Comparison of ENCODE assay signal across 35 cellular contexts in the genomic region with DNA sequence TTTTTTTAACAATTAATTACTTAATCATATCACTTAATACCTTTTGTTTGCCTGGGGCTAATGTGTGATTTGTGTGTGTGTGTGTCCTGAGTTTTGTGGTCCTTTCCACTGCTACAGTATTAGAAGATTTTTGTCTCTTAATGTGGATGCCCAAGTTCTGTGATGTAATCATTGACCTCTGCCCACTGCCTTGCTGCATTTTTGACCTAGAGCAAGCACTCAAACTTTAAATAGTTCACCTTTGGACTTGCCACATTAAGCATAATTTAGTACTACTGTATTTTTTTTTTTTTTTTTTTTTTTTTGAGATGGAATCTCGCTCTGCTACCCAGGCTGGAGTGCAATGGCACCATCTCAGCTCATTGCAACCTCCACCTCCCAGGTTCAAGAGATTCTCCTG. TPM values are rescaled to one million over a fixed set of nuclear protein-coding genes. Genes with fewer than 3 reads are reported as not detected.
DNase-seq lines count a peak whose midpoint lies in the region; ATAC-seq and TF ChIP-seq lines count a peak whose summit lies in the region.
"Had no signal": no experiment of that assay in that cellular context is flagged by ENCODE, and none has a peak within 500 bp of the region (broad histone marks: within the 10 kb centered on the region; RNA-seq: fewer than 3 reads in every experiment).

No MANE protein-coding gene starts in this region.

- H2BK5ac ChIP-seq in mesenchymal stem cell (ENCODE audit: low read depth, low read length, poor library complexity, severe bottlenecking): no peak overlapping the region

- H3K36me3 Mint-ChIP-seq in chondrocyte (ENCODE audit: low read depth): peaks cover 6% of the 10 kb centered on the region

- H3K27ac ChIP-seq in cardiac muscle cell: peak overlapping the region; percentile 10
- peak overlapping the region; percentile 4 for H3K27ac ChIP-seq in mesenchymal stem cell (ENCODE audit: low read length, poor library complexity, severe bottlenecking)
- peak overlapping the region; percentile 20 to 48 for H3K27ac ChIP-seq in tibial artery
- H3K27ac ChIP-seq: ovary, RWPE1 had no signal

- no peak overlapping the region for H3K4me3 ChIP-seq in cardiac muscle cell
- H3K4me3 ChIP-seq in mesenchymal stem cell (ENCODE audit: insufficient read depth in 1 of 2, low read depth in 1 of 2, low read length in 2 of 2): no peak overlapping the region
- H3K4me3 ChIP-seq in tibial artery: no peak overlapping the region
- H3K4me3 ChIP-seq: breast epithelium, ovary, transverse colon had no signal

- H2BK120ac ChIP-seq in mesenchymal stem cell (ENCODE audit: low read depth, low read length): no peak overlapping the region

- H3K27me3 ChIP-seq in cardiac muscle cell: no peaks in the 10 kb centered on the region
- no peaks in the 10 kb centered on the region for H3K27me3 ChIP-seq in mesenchymal stem cell (ENCODE audit: control insufficient read depth in 1 of 2, insufficient read depth in 1 of 2, low read length in 2 of 2)
- H3K27me3 ChIP-seq in tibial artery: no peaks in the 10 kb centered on the region
- H3K27me3 ChIP-seq: breast epithelium, ovary, transverse colon had no signal

- H3K18ac ChIP-seq in mesenchymal stem cell (ENCODE audit: low read depth in 1 of 2, low read length in 2 of 2): no peak overlapping the region

- no peak overlapping the region for H4K91ac ChIP-seq in mesenchymal stem cell (ENCODE audit: low read length)

- H3K27me3 Mint-ChIP-seq in chondrocyte (ENCODE audit: low read depth): no peaks in the 10 kb centered on the region
- H3K27me3 Mint-ChIP-seq: activated CD8-positive, alpha-beta memory T cell treated with anti-CD3 and anti-CD28 coated beads, Interleukin-2, amount 10 ng/mL, durations not matched to agents 7 days and 5 days; activated naive CD8-positive, alpha-beta T cell treated with anti-CD3 and anti-CD28 coated beads for 36 hours had no signal

- no peaks in the 10 kb centered on the region for H3K9me3 Mint-ChIP-seq in chondrocyte (ENCODE audit: low read depth)
- H3K9me3 Mint-ChIP-seq: activated naive CD8-positive, alpha-beta T cell treated with anti-CD3 and anti-CD28 coated beads for 36 hours; activated T-cell treated with anti-CD3 and anti-CD28 coated beads, Interleukin-2, amount 50 U/mL, for 4 hours; nephron progenitor cell had no signal

- H3K14ac ChIP-seq in mesenchymal stem cell (ENCODE audit: low read length in 2 of 2): no peak overlapping the region

- H3K4me3 Mint-ChIP-seq in chondrocyte (ENCODE audit: unreplicated experiment): no peak overlapping the region
- H3K4me3 Mint-ChIP-seq: activated CD8-positive, alpha-beta memory T cell treated with anti-CD3 and anti-CD28 coated beads, Interleukin-2, amount 10 ng/mL, durations not matched to agents 7 days and 5 days; activated naive CD8-positive, alpha-beta T cell treated with anti-CD3 and anti-CD28 coated beads for 36 hours; activated T-cell treated with anti-CD3 and anti-CD28 coated beads, Interleukin-2, amount 50 U/mL, for 4 hours; nephron progenitor cell had no signal

- no peak overlapping the region for H2AFZ ChIP-seq in mesenchymal stem cell (ENCODE audit: low read depth, low read length)

- no peak overlapping the region for H2BK12ac ChIP-seq in mesenchymal stem cell (ENCODE audit: low read length in 2 of 2)

- H3K4me1 ChIP-seq in cardiac muscle cell (ENCODE audit: low read depth) (peaks cover 34% of the 10 kb centered on the region), mesenchymal stem cell (ENCODE audit: control insufficient read depth, insufficient read depth, low read depth, low read length) (peaks cover 18% of the 10 kb centered on the region), tibial artery (peaks cover 0 to 96% (median 54%) of the 10 kb centered on the region in 4 donors)
- H3K4me1 ChIP-seq: breast epithelium had no signal

- no peak overlapping the region for H4K8ac ChIP-seq in mesenchymal stem cell (ENCODE audit: low read length)

- H3K4me2 ChIP-seq in mesenchymal stem cell (ENCODE audit: low read length, poor library complexity, severe bottlenecking): no peak overlapping the region

- TF ChIP-seq CTCF in cardiac muscle cell (IDR thresholded peaks at IDR 0.05; ENCODE audit: low read depth, low read length) (no peak), chondrocyte (IDR thresholded peaks at IDR 0.05) (no peak), tibial artery (IDR thresholded peaks at IDR 0.05) (no peak)

- no peak overlapping the region for H3K4ac ChIP-seq in mesenchymal stem cell (ENCODE audit: low read depth in 1 of 2, low read length in 2 of 2)

- no CpG with 5 or more reads among the region's 1 CpG for WGBS in mesenchymal stem cell

- DNase-seq in cardiac muscle cell (ENCODE audit: low read depth in 1 of 2, low spot score in 1 of 2): no peak
- DNase-seq in left ventricle myocardium superior: no peak
- no peak for DNase-seq in chondrocyte (ENCODE audit: low spot score)
- no peak for DNase-seq in mesenchymal stem cell
- DNase-seq in tibial artery: no peak
- DNase-seq in NCI-H510A (lab: John Stamatoyannopoulos, UW): no peak
- DNase-seq: 8988T; activated CD4-positive, alpha-beta T cell treated with anti-CD3 and anti-CD28 coated beads, Interleukin-2, amount 50 U/mL, for 4 hours; activated CD8-positive, alpha-beta memory T cell treated with anti-CD3 and anti-CD28 coated beads, Interleukin-2, amount 10 ng/mL, durations not matched to agents 7 days and 5 days; activated gamma-delta T cell; activated naive CD8-positive, alpha-beta T cell treated with anti-CD3 and anti-CD28 coated beads for 36 hours; activated T-cell treated with anti-CD3 and anti-CD28 coated beads, Interleukin-2, amount 50 U/mL, for 4 hours; DMS79 treated with DMSO at 0.1 percent for 48 hours; effector CD4-positive, alpha-beta T cell; erythroblast; GDM1; head of caudate nucleus; KBM-7; kidney; mammary epithelial cell; NCI-H1092 treated with DMSO at 0.1 percent for 48 hours; NCI-H187 treated with DMSO at 0.1 percent for 48 hours; NCI-H524 treated with DMSO at 0.1 percent for 48 hours; nephron progenitor cell; OCI-M1; ovary; retina; stimulated activated CD4-positive, alpha-beta T cell treated with anti-CD3 and anti-CD28 coated beads, Interleukin-12 subunit alpha, Interleukin-12 subunit beta, amount 100 ng/mL, for 4 hours; stimulated activated CD4-positive, alpha-beta T cell treated with anti-CD3 and anti-CD28 coated beads, Interleukin-2, amount 100 ng/mL, for 48 hours; transverse colon had no signal

- ATAC-seq in left ventricle myocardium superior (no peak), GM18858 (IDR thresholded peaks at IDR 0.05; ENCODE audit: unreplicated experiment) (no peak), HG03342 (IDR thresholded peaks at IDR 0.05; ENCODE audit: unreplicated experiment) (no peak)
- ATAC-seq: activated CD8-positive, alpha-beta memory T cell treated with anti-CD3 and anti-CD28 coated beads, Interleukin-2, amount 10 ng/mL, durations not matched to agents 7 days and 5 days; activated T-cell treated with anti-CD3 and anti-CD28 coated beads, Interleukin-2, amount 50 U/mL, for 4 hours; HCT116 had no signal

- no peak overlapping the region for H3K9ac ChIP-seq in mesenchymal stem cell (ENCODE audit: low read length)

- H3K4me1 Mint-ChIP-seq in chondrocyte (ENCODE audit: low read depth): peaks cover 87% of the 10 kb centered on the region

- no peaks in the 10 kb centered on the region for H3K9me3 ChIP-seq in cardiac muscle cell (ENCODE audit: low read depth)
- H3K9me3 ChIP-seq in mesenchymal stem cell (ENCODE audit: control insufficient read depth, low read length): no peaks in the 10 kb centered on the region
- no peaks in the 10 kb centered on the region for H3K9me3 ChIP-seq in tibial artery
- H3K9me3 ChIP-seq: breast epithelium, ovary, transverse colon had no signal

- H2BK15ac ChIP-seq in mesenchymal stem cell (ENCODE audit: low read depth, poor library complexity, severe bottlenecking): no peak overlapping the region

- intact Hi-C loops in left ventricle myocardium superior (cut with micrococcal nuclease): no loop called here
- intact Hi-C loops in tibial artery (cut with DNase I; ENCODE audit: low total_unique reads): no loop called here

- H3K23ac ChIP-seq in mesenchymal stem cell (ENCODE audit: low read length in 2 of 2): no peak overlapping the region

- no peaks in the 10 kb centered on the region for H3K79me1 ChIP-seq in mesenchymal stem cell (replicated peaks; ENCODE audit: low read length, poor library complexity, severe bottlenecking)

- H2AK5ac ChIP-seq in mesenchymal stem cell (ENCODE audit: low read length, severe bottlenecking): no peak overlapping the region

- H3K36me3 ChIP-seq in cardiac muscle cell (peaks cover 4% of the 10 kb centered on the region), mesenchymal stem cell (ENCODE audit: control insufficient read depth in 1 of 2, insufficient read depth in 2 of 2, low read depth in 1 of 2, low read length in 2 of 2) (peaks cover 4 to 15% of the 10 kb centered on the region in 2 experiments), tibial artery (peaks cover 0 to 5% (median 0%) of the 10 kb centered on the region in 3 donors)
- H3K36me3 ChIP-seq: breast epithelium, ovary had no signal

- H3K27ac Mint-ChIP-seq in chondrocyte (ENCODE audit: unreplicated experiment): peak overlapping the region; percentile 96
- H3K27ac Mint-ChIP-seq: activated CD8-positive, alpha-beta memory T cell treated with anti-CD3 and anti-CD28 coated beads, Interleukin-2, amount 10 ng/mL, durations not matched to agents 7 days and 5 days; activated naive CD8-positive, alpha-beta T cell treated with anti-CD3 and anti-CD28 coated beads for 36 hours; nephron progenitor cell had no signal

RNA-seq across cellular contexts. Expression of a gene that starts 52.7 kb away (rescaled TPM):
- total RNA-seq in cardiac muscle cell (130 and 167 TPM in 2 replicates), left ventricle myocardium superior (238 TPM), chondrocyte (429 to 498 TPM (median 485 TPM) in 3 replicates)
- 118 and 162 TPM in 2 replicates for polyA plus RNA-seq in cardiac muscle cell
- 216 TPM for polyA plus RNA-seq in mesenchymal stem cell (2013, experiment 1 of 2)
- 211 TPM for polyA plus RNA-seq in mesenchymal stem cell (2013, experiment 2 of 2)
